ENCODE assay signal across 8 cellular contexts in the genomic region with DNA sequence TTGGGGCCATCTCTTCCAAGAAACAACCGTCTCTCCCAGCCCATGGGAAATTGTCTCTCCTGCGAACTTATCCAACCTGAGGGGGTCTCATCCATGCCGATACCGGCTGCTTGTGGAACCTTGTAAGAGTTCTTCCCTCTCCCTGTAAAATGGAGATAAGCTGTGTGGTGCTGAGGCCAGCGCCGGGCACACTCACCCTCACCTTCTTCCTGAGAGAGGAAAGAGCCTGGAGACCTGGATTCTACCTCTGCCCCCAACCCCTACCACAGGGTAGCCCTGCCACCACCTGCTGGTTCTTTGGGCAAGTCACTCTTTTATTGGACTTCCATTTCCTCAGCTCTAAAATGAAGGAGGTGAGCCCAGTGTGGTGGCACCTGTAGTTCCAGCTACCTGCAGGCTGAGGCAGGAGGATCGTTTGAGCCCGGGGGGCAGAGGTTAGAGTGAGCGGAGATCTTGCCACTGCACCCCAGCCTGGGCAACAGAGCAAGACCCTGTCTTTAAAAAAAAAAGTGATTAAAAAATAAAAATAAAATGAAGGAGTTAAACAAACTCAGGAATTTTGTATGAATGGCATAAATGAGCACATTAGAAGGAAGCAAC. TPM values are rescaled to one million over a fixed set of nuclear protein-coding genes. Genes with fewer than 3 reads are reported as not detected.
DNase-seq lines count a peak whose midpoint lies in the region; ATAC-seq and TF ChIP-seq lines count a peak whose summit lies in the region.

No MANE protein-coding gene starts in this region.

- no peak for ATAC-seq in activated CD8-positive, alpha-beta memory T cell treated with anti-CD3 and anti-CD28 coated beads, Interleukin-2, amount 10 ng/mL, durations not matched to agents 7 days and 5 days
- no peak for ATAC-seq in activated naive CD8-positive, alpha-beta T cell treated with anti-CD3 and anti-CD28 coated beads, Interleukin-2, amount 10 ng/mL, durations not matched to agents 7 days and 5 days (ENCODE audit: low read depth)
- no peak for ATAC-seq in HG03520 (IDR thresholded peaks at IDR 0.05; ENCODE audit: unreplicated experiment)
- ATAC-seq in GM18498 (IDR thresholded peaks at IDR 0.05; ENCODE audit: unreplicated experiment): no peak

- CTCF ChIA-PET in activated CD8-positive, alpha-beta memory T cell treated with anti-CD3 and anti-CD28 coated beads, Interleukin-2, amount 10 ng/mL, durations not matched to agents 7 days and 5 days (lab: Charles Lee): no interaction called here

- POLR2A ChIA-PET in activated naive CD8-positive, alpha-beta T cell treated with anti-CD3 and anti-CD28 coated beads, Interleukin-2, amount 10 ng/mL, durations not matched to agents 7 days and 5 days (lab: Charles Lee): interaction anchor here (0.6 to 1.2 kb wide), 2 partner anchors 39 to 157 kb away, joined by 4 read pairs; a partner anchor contains a TSS

- no peak for TF ChIP-seq CTCF in suprapubic skin (IDR thresholded peaks at IDR 0.05)

- H3K27ac ChIP-seq in suprapubic skin: peak overlapping the region; percentile 86

- H3K27me3 Mint-ChIP-seq in activated CD8-positive, alpha-beta memory T cell treated with anti-CD3 and anti-CD28 coated beads, Interleukin-2, amount 10 ng/mL, durations not matched to agents 7 days and 5 days: peaks cover 34% of the 10 kb centered on the region
- peaks cover 21% of the 10 kb centered on the region for H3K27me3 Mint-ChIP-seq in activated naive CD8-positive, alpha-beta T cell treated with anti-CD3 and anti-CD28 coated beads, Interleukin-2, amount 10 ng/mL, durations not matched to agents 7 days and 5 days
- H3K27me3 Mint-ChIP-seq in immature natural killer cell (ENCODE audit: low read depth in 3 of 3): peaks cover 5 to 11% (median 7%) of the 10 kb centered on the region in 3 donors

- H3K4me3 Mint-ChIP-seq in activated CD8-positive, alpha-beta memory T cell treated with anti-CD3 and anti-CD28 coated beads, Interleukin-2, amount 10 ng/mL, durations not matched to agents 7 days and 5 days: peak overlapping the region; percentile 66
- H3K4me3 Mint-ChIP-seq in activated naive CD8-positive, alpha-beta T cell treated with anti-CD3 and anti-CD28 coated beads, Interleukin-2, amount 10 ng/mL, durations not matched to agents 7 days and 5 days: peak overlapping the region; percentile 91
- peak overlapping the region; percentile 44 to 76 (median 72) for H3K4me3 Mint-ChIP-seq in immature natural killer cell

- no peaks in the 10 kb centered on the region for H3K9me3 ChIP-seq in suprapubic skin

- H3K9me3 Mint-ChIP-seq in activated CD8-positive, alpha-beta memory T cell treated with anti-CD3 and anti-CD28 coated beads, Interleukin-2, amount 10 ng/mL, durations not matched to agents 7 days and 5 days (ENCODE audit: low read depth): no peaks in the 10 kb centered on the region
- no peaks in the 10 kb centered on the region for H3K9me3 Mint-ChIP-seq in activated naive CD8-positive, alpha-beta T cell treated with anti-CD3 and anti-CD28 coated beads, Interleukin-2, amount 10 ng/mL, durations not matched to agents 7 days and 5 days
- H3K9me3 Mint-ChIP-seq in immature natural killer cell: no peaks in the 10 kb centered on the region

- WGBS in suprapubic skin: 46% methylated on average over 9 of the region's 9 CpGs

- H3K4me1 Mint-ChIP-seq in activated CD8-positive, alpha-beta memory T cell treated with anti-CD3 and anti-CD28 coated beads, Interleukin-2, amount 10 ng/mL, durations not matched to agents 7 days and 5 days: peaks cover 11% of the 10 kb centered on the region
- peaks cover 11% of the 10 kb centered on the region for H3K4me1 Mint-ChIP-seq in activated naive CD8-positive, alpha-beta T cell treated with anti-CD3 and anti-CD28 coated beads, Interleukin-2, amount 10 ng/mL, durations not matched to agents 7 days and 5 days
- peaks cover 8 to 10% of the 10 kb centered on the region in 2 donors for H3K4me1 Mint-ChIP-seq in immature natural killer cell

- no peak for TF ChIP-seq POLR2A in suprapubic skin (IDR thresholded peaks at IDR 0.05)

- H3K27me3 ChIP-seq in suprapubic skin: no peaks in the 10 kb centered on the region

- DNase-seq in activated CD8-positive, alpha-beta memory T cell treated with anti-CD3 and anti-CD28 coated beads, Interleukin-2, amount 10 ng/mL, durations not matched to agents 7 days and 5 days: no peak
- no peak for DNase-seq in activated CD8-positive, alpha-beta memory T cell treated with anti-CD3 and anti-CD28 coated beads, Interleukin-2, amount 50 U/mL, for 4 hours
- DNase-seq in activated naive CD8-positive, alpha-beta T cell treated with anti-CD3 and anti-CD28 coated beads, Interleukin-2, amount 10 ng/mL, durations not matched to agents 7 days and 5 days: peak; percentile 42
- no peak for DNase-seq in immature natural killer cell
- DNase-seq in suprapubic skin (ENCODE audit: low spot score in 2 of 2): no peak
- DNase-seq in COLO829 (ENCODE audit: low spot score): no peak

- H3K27ac Mint-ChIP-seq in activated CD8-positive, alpha-beta memory T cell treated with anti-CD3 and anti-CD28 coated beads, Interleukin-2, amount 10 ng/mL, durations not matched to agents 7 days and 5 days: no peak overlapping the region
- peak overlapping the region; percentile 80 for H3K27ac Mint-ChIP-seq in activated naive CD8-positive, alpha-beta T cell treated with anti-CD3 and anti-CD28 coated beads, Interleukin-2, amount 10 ng/mL, durations not matched to agents 7 days and 5 days
- no peak overlapping the region for H3K27ac Mint-ChIP-seq in immature natural killer cell

- no peak for TF ChIP-seq EP300 in suprapubic skin (IDR thresholded peaks at IDR 0.05)

- H3K4me1 ChIP-seq in suprapubic skin: peaks cover 30% of the 10 kb centered on the region

- H3K36me3 ChIP-seq in suprapubic skin: no peaks in the 10 kb centered on the region

- H3K36me3 Mint-ChIP-seq in activated CD8-positive, alpha-beta memory T cell treated with anti-CD3 and anti-CD28 coated beads, Interleukin-2, amount 10 ng/mL, durations not matched to agents 7 days and 5 days: no peaks in the 10 kb centered on the region
- no peaks in the 10 kb centered on the region for H3K36me3 Mint-ChIP-seq in activated naive CD8-positive, alpha-beta T cell treated with anti-CD3 and anti-CD28 coated beads, Interleukin-2, amount 10 ng/mL, durations not matched to agents 7 days and 5 days
- H3K36me3 Mint-ChIP-seq in immature natural killer cell: peaks cover 0 to 3% (median 0%) of the 10 kb centered on the region in 3 donors

- peak overlapping the region; percentile 50 for H3K4me3 ChIP-seq in suprapubic skin

RNA-seq across cellular contexts. Expression of a gene that starts 38.4 kb away (rescaled TPM):
- total RNA-seq in activated CD8-positive, alpha-beta memory T cell treated with anti-CD3 and anti-CD28 coated beads, Interleukin-2, amount 10 ng/mL, durations not matched to agents 7 days and 5 days: 100 to 1,000 TPM; 111 to 118 TPM
- 100 to 1,000 TPM; 171 to 175 TPM for total RNA-seq in activated naive CD8-positive, alpha-beta T cell treated with anti-CD3 and anti-CD28 coated beads, Interleukin-2, amount 10 ng/mL, durations not matched to agents 7 days and 5 days
- polyA plus RNA-seq in immature natural killer cell: 1,000 to 10,000 TPM in 1 of 3 donors, 100 to 1,000 TPM in 2; 690 to 1,091 (median 798) TPM
- total RNA-seq in suprapubic skin: 100 to 1,000 TPM; 391 to 548 (median 468) TPM
